ENCODE assay signal across 8 cellular contexts in the genomic region with DNA sequence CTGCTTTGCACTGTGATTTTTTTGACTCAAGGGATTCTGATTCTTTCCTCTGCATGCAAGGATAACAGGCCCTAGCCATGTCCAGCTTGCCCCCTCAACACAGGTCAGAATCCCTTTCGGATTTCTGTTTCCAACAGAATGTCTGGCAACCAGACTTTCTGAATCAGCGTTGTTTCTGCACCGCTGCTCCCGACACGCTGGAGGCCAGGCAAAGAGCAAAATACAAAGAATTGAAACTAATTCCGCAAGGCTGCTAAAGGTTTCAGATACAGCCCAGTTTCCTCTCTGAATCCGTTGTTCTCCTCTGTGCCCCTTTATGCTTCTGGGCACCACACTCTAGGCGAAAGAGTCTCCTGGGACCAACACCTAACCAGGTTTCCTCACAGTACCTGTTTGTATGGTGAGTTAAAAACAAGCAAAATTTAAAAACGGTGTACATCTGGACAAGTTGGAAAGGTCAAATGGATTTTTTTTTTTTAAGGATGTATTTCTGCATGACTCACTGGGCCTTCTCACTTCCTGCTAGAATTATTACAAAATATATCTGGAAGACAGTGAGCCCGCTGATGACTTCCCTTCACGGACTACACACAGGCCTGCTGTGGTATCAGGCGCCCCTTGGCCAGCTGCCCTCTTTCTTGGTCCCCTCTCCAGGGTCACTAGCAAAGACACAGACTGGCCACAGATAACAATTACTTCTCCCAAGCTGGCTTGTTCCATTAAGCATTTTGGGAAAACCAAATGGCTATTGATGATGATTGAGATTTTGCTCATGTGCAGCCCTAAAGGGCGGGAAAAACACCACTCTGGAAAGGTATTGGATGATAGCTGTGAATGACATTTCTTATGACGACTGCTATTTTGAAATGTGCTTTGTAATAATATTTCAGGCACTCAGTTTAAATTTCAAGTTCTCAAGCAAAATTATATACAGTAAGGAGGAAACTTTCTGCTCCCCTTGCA.
DNase-seq lines count a peak whose midpoint lies in the region; ATAC-seq and TF ChIP-seq lines count a peak whose summit lies in the region.

No MANE protein-coding gene starts in this region.

- CTCF ChIA-PET in activated CD4-positive, alpha-beta memory T cell treated with anti-CD3 and anti-CD28 coated beads for 36 hours (lab: Charles Lee), result no interaction called here

- H3K36me3 Mint-ChIP-seq in immature natural killer cell, result no peaks in the 10 kb centered on the region
- H3K36me3 Mint-ChIP-seq in activated CD4-positive, alpha-beta memory T cell treated with anti-CD3 and anti-CD28 coated beads for 36 hours, result no peaks in the 10 kb centered on the region

- DNase-seq in ELR (ENCODE audit: low read depth) (peak; percentile 93), SK-N-MC (ENCODE audit: low read depth, low spot score) (no peak), foreskin fibroblast (peak; percentile 61 to 76), pons (ENCODE audit: low spot score) (peak; percentile 28), immature natural killer cell (no peak)
- no peak for DNase-seq in activated CD4-positive, alpha-beta memory T cell treated with anti-CD3 and anti-CD28 coated beads for 36 hours
- no peak for DNase-seq in activated CD4-positive, CD25-positive, alpha-beta regulatory T cell (lab: John Stamatoyannopoulos, UW)

- no peaks in the 10 kb centered on the region for H3K36me3 ChIP-seq in SK-N-MC (ENCODE audit: insufficient read depth, low read length)

- no peak for ATAC-seq in HG02938 (IDR thresholded peaks at IDR 0.05; ENCODE audit: unreplicated experiment)

- no peaks in the 10 kb centered on the region for H3K9me3 ChIP-seq in SK-N-MC (ENCODE audit: low read depth, low read length)

- H3K27ac ChIP-seq in SK-N-MC, result 0 out of 2 replicates have a peak overlapping the region, but pooled peaks have one; percentile 10

- peaks cover 0 to 2% (median 0%) of the 10 kb centered on the region in 6 donors for H3K9me3 Mint-ChIP-seq in immature natural killer cell
- H3K9me3 Mint-ChIP-seq in activated CD4-positive, alpha-beta memory T cell treated with anti-CD3 and anti-CD28 coated beads for 36 hours, result no peaks in the 10 kb centered on the region

- no peak overlapping the region for H3K9ac ChIP-seq in SK-N-MC (ENCODE audit: insufficient read length)

- intact Hi-C loops in activated CD4-positive, alpha-beta memory T cell treated with anti-CD3 and anti-CD28 coated beads for 36 hours (cut with micrococcal nuclease), result no loop called here

- POLR2A ChIA-PET in activated CD4-positive, alpha-beta memory T cell treated with anti-CD3 and anti-CD28 coated beads for 36 hours (lab: Charles Lee), result no interaction called here

- H3K27ac Mint-ChIP-seq in immature natural killer cell, result no peak overlapping the region
- no peak overlapping the region for H3K27ac Mint-ChIP-seq in activated CD4-positive, alpha-beta memory T cell treated with anti-CD3 and anti-CD28 coated beads for 36 hours

- H3K4me3 ChIP-seq in SK-N-MC (no peak overlapping the region), foreskin fibroblast (ENCODE audit: low read depth in 1 of 2, low read length in 2 of 2) (peak overlapping the region in 1 of 2 donors; percentile 19)

- TF ChIP-seq CTCF in foreskin fibroblast (IDR thresholded peaks at IDR 0.05; ENCODE audit: low read depth, low read length), result no peak

- no peak overlapping the region for H3K4me3 Mint-ChIP-seq in immature natural killer cell
- H3K4me3 Mint-ChIP-seq in activated CD4-positive, alpha-beta memory T cell treated with anti-CD3 and anti-CD28 coated beads for 36 hours, result no peak overlapping the region

- H3K4me1 Mint-ChIP-seq in immature natural killer cell, result no peaks in the 10 kb centered on the region
- H3K4me1 Mint-ChIP-seq in activated CD4-positive, alpha-beta memory T cell treated with anti-CD3 and anti-CD28 coated beads for 36 hours (ENCODE audit: low read depth), result no peaks in the 10 kb centered on the region

- H3K27me3 Mint-ChIP-seq in immature natural killer cell (ENCODE audit: low read depth in 3 of 3), result peaks cover 0 to 5% (median 1%) of the 10 kb centered on the region in 3 donors
- H3K27me3 Mint-ChIP-seq in activated CD4-positive, alpha-beta memory T cell treated with anti-CD3 and anti-CD28 coated beads for 36 hours, result no peaks in the 10 kb centered on the region

Comparison
In these comparisons a context has a peak if more than half of its experiments do, and no peak if none do; other contexts are left out.
1. DNase-seq: peak in ELR (single experiment), foreskin fibroblast (2 of 2) and pons (single experiment); none in SK-N-MC (single experiment), immature natural killer cell (0 of 3), activated CD4-positive, alpha-beta memory T cell treated with anti-CD3 and anti-CD28 coated beads for 36 hours (single experiment) and activated CD4-positive, CD25-positive, alpha-beta regulatory T cell (0 of 4).